ENCODE assay signal across 26 cellular contexts in the genomic region with DNA sequence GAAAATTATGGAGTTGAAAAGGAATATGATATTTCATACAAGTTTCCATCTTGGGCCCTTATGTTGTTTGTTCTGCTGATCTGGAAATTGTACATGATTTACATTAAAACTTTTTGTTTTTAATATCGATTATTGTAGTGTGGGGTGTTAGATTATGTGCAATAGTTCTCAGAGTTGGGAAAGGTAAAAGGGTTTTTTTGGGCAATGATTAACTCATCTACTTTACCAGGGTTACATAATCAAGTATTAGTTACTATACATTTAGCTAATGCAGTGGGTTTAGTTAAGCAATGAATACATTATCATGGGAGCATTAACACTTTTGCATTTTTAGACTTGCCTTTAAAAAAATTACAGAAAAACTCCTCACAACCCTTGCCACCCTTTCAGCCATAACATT.
"Had no signal": no experiment of that assay in that cellular context is flagged by ENCODE, and none has a peak within 500 bp of the region (broad histone marks: within the 10 kb centered on the region; RNA-seq: fewer than 3 reads in every experiment).

No MANE protein-coding gene starts in this region.

- H3K27ac Mint-ChIP-seq: activated CD8-positive, alpha-beta T cell treated with anti-CD3 and anti-CD28 coated beads, Interleukin-2, amount 10 ng/mL, durations not matched to agents 7 days and 5 days; activated naive CD4-positive, alpha-beta T cell treated with anti-CD3 and anti-CD28 coated beads, Interleukin-2, amount 50 U/mL, for 72 hours; activated naive CD8-positive, alpha-beta T cell treated with anti-CD3 and anti-CD28 coated beads, Interleukin-2, amount 50 U/mL, for 24 hours; T-cell had no signal

- H3K27ac ChIP-seq: ascending aorta, cardiac muscle cell had no signal

- H3K9me3 ChIP-seq: ascending aorta had no signal

- H3K4me3 Mint-ChIP-seq: activated CD8-positive, alpha-beta T cell treated with anti-CD3 and anti-CD28 coated beads, Interleukin-2, amount 10 ng/mL, durations not matched to agents 7 days and 5 days; activated naive CD8-positive, alpha-beta T cell treated with anti-CD3 and anti-CD28 coated beads, Interleukin-2, amount 50 U/mL, for 24 hours; brain; T-cell had no signal

- H3K27me3 ChIP-seq: ascending aorta, cardiac muscle cell had no signal

- H3K4me3 ChIP-seq: ascending aorta, cardiac muscle cell had no signal

- H3K9me3 Mint-ChIP-seq: T-cell had no signal

- DNase-seq: activated CD4-positive, alpha-beta T cell treated with anti-CD3 and anti-CD28 coated beads for 4 hours; activated CD4-positive, alpha-beta T cell treated with anti-CD3 and anti-CD28 coated beads, Interleukin-2, amount 50 U/mL, for 4 hours; activated CD8-positive, alpha-beta memory T cell treated with anti-CD3 and anti-CD28 coated beads, Interleukin-2, amount 50 U/mL, for 48 hours; activated CD8-positive, alpha-beta T cell treated with anti-CD3 and anti-CD28 coated beads, Interleukin-2, amount 10 ng/mL, durations not matched to agents 7 days and 5 days; activated naive CD4-positive, alpha-beta T cell; activated naive CD8-positive, alpha-beta T cell treated with anti-CD3 and anti-CD28 coated beads, Interleukin-2, amount 50 U/mL, for 24 hours; activated T-cell treated with anti-CD3 and anti-CD28 coated beads, Interleukin-2, amount 50 U/mL, for 1 hour; amniotic stem cell; Kasumi-1; KBM-7; NCI-H1105 treated with DMSO at 0.1 percent for 48 hours; NCI-H1436 treated with DMSO at 0.1 percent for 48 hours; NCI-H187; NCI-H2081; NCI-H446; NCI-H524; PC-3; SHP77 treated with DMSO at 0.1 percent for 48 hours; T-cell; T-helper 2 cell; T1000 had no signal

- H3K36me3 ChIP-seq: ascending aorta, cardiac muscle cell had no signal

- H3K27me3 Mint-ChIP-seq: activated naive CD8-positive, alpha-beta T cell treated with anti-CD3 and anti-CD28 coated beads, Interleukin-2, amount 50 U/mL, for 24 hours; T-cell had no signal

- H3K36me3 Mint-ChIP-seq: T-cell had no signal

- ATAC-seq: activated CD4-positive, CD25-positive, alpha-beta regulatory T cell treated with anti-CD3 and anti-CD28 coated beads, Interleukin-2, amount 50 U/mL, for 24 hours; activated CD8-positive, alpha-beta T cell treated with anti-CD3 and anti-CD28 coated beads, Interleukin-2, amount 10 ng/mL, durations not matched to agents 7 days and 5 days; activated naive CD4-positive, alpha-beta T cell treated with anti-CD3 and anti-CD28 coated beads, Interleukin-2, amount 50 U/mL, for 72 hours; activated naive CD8-positive, alpha-beta T cell treated with anti-CD3 and anti-CD28 coated beads, Interleukin-2, amount 50 U/mL, for 24 hours; PC-3; T-cell had no signal
